ENCODE assay signal across 27 cellular contexts in genomic region chr9:74975538-74975937, GRCh38. TPM values are rescaled to one million over a fixed set of nuclear protein-coding genes. Genes with fewer than 3 reads are reported as not detected.
A peak's percentile ranks its signal among the peaks of the same experiment; 100 is the strongest.
DNase-seq lines count a peak whose midpoint lies in the region; ATAC-seq, FAIRE-seq and TF ChIP-seq lines count a peak whose summit lies in the region.
"Had no signal": no experiment of that assay in that cellular context is flagged by ENCODE, and none has a peak within 500 bp of the region (broad histone marks: within the 10 kb centered on the region; RNA-seq: fewer than 3 reads in every experiment).

No MANE protein-coding gene starts in this region.

- H3K4me1 ChIP-seq in GM23338 (ENCODE audit: insufficient read depth) = no peaks in the 10 kb centered on the region
- no peaks in the 10 kb centered on the region for H3K4me1 ChIP-seq in K562 (replicated peaks in 1 of 2; ENCODE audit: control insufficient read depth in 2 of 2, insufficient read depth in 2 of 2, low read length in 2 of 2)
- H3K4me1 ChIP-seq: BE2C had no signal

- peaks cover 3% of the 10 kb centered on the region for H3K27me3 Mint-ChIP-seq in GM23338 (ENCODE audit: insufficient read depth, low read depth, poor library complexity)
- H3K27me3 Mint-ChIP-seq in activated B cell treated with CpG ODN at 0.5 μM for 24 hours = no peaks in the 10 kb centered on the region
- H3K27me3 Mint-ChIP-seq: CD4-positive, alpha-beta memory T cell; CD4-positive, CD25-positive, alpha-beta regulatory T cell; CD8-positive, alpha-beta memory T cell had no signal

- no peak for TF ChIP-seq RAD21 in K562 (CRISPR knock-in tag; conservative IDR thresholded peaks at IDR 0.05 in 1 of 2, IDR thresholded peaks at IDR 0.05 in 1 of 2)

- no TSS peak for BruUV-seq in K562 (replicated peaks; lab: Mats Ljungman, UMichigan)

- no peak overlapping the region for H3K4me3 ChIP-seq in GM23338
- no peak overlapping the region for H3K4me3 ChIP-seq in K562
- H3K4me3 ChIP-seq: BLaER1, GM12878 had no signal

- ATAC-seq in GM23338 (no peak), activated B cell treated with CpG ODN at 0.5 μM for 24 hours (ENCODE audit: low read depth) (no peak), K562 (no peak)
- ATAC-seq: GM12878 had no signal

- H4K20me1 ChIP-seq in GM23338 (replicated peaks; ENCODE audit: insufficient read depth) (no peaks in the 10 kb centered on the region), K562 (replicated peaks; ENCODE audit: control insufficient read depth, insufficient read depth, low read length) (no peaks in the 10 kb centered on the region)
- H4K20me1 ChIP-seq: BLaER1 had no signal

- H2AFZ ChIP-seq in GM23338 (no peak overlapping the region), K562 (ENCODE audit: low read depth, low read length) (no peak overlapping the region)

- DNase-seq in GM12892 (ENCODE audit: insufficient read length) = no peak
- DNase-seq in GM23338 (ENCODE audit: low spot score) = no peak
- DNase-seq in activated B cell treated with CpG ODN at 0.5 μM for 24 hours = no peak
- no peak for DNase-seq in K562 (ENCODE audit: extremely low read depth in 1 of 4, low spot score in 3 of 4)
- no peak for DNase-seq in stimulated activated CD8-positive, alpha-beta memory T cell treated with anti-CD3 and anti-CD28 coated beads, Interleukin-4, amount 100 ng/mL, for 48 hours
- no peak for DNase-seq in stimulated activated naive CD4-positive, alpha-beta T cell (lab: John Stamatoyannopoulos, UW)
- DNase-seq in amygdala (lab: John Stamatoyannopoulos, UW) = no peak
- DNase-seq: 8988T; ACHN; BE2C; C1 segment of cervical spinal cord; CD4-positive, alpha-beta memory T cell; CD4-positive, CD25-positive, alpha-beta regulatory T cell; CD8-positive, alpha-beta memory T cell; COR-L47; DMS 273 treated with DMSO at 0.1 percent for 48 hours; DMS153; DMS53; DMS79; DND-41; EL; GDM1 had no signal

- H3K36me3 Mint-ChIP-seq in GM23338 (ENCODE audit: low read depth) (peaks cover 61% of the 10 kb centered on the region), activated B cell treated with CpG ODN at 0.5 μM for 24 hours (ENCODE audit: low read depth) (peaks cover 15% of the 10 kb centered on the region)

- H3K36me3 ChIP-seq in GM23338 (ENCODE audit: insufficient read depth) (0 out of 2 replicates have a peak, but pooled peaks cover 4% of the 10 kb centered on the region), K562 (ENCODE audit: control insufficient read depth, insufficient read depth, low read length) (peaks cover 10% of the 10 kb centered on the region; the same call in 1 of the 3 replicates)
- H3K36me3 ChIP-seq: BE2C had no signal

- FAIRE-seq in GM12892 (lab: Jason Lieb, UNC) (peak; percentile 9), K562 (lab: Jason Lieb, UNC) (no peak)
- FAIRE-seq: A204.1, GM12878, GM19239 had no signal

- no peak for TF ChIP-seq CTCF in GM23338 (conservative IDR thresholded peaks at IDR 0.05; ENCODE audit: low read depth in 2 of 2)
- no peak for TF ChIP-seq CTCF in activated B cell treated with CpG ODN at 0.5 μM for 24 hours (IDR thresholded peaks at IDR 0.05)
- no peak for TF ChIP-seq CTCF in K562 (IDR thresholded peaks at IDR 0.05 in 2 of 3, conservative IDR thresholded peaks at IDR 0.05 in 1 of 3; ENCODE audit: insufficient read depth in 2 of 3, low read depth in 1 of 3, low read length in 3 of 3)

- H3K27me3 ChIP-seq in GM23338 (ENCODE audit: insufficient read depth) (no peaks in the 10 kb centered on the region), K562 (ENCODE audit: control insufficient read depth in 2 of 2, insufficient read depth in 2 of 2, low read length in 2 of 2) (no peaks in the 10 kb centered on the region)
- H3K27me3 ChIP-seq: BE2C, BLaER1 had no signal

- H3K27ac Mint-ChIP-seq in GM23338 = no peak overlapping the region
- peak overlapping the region; percentile 1 for H3K27ac Mint-ChIP-seq in activated B cell treated with CpG ODN at 0.5 μM for 24 hours
- H3K27ac Mint-ChIP-seq: CD14-positive monocyte; CD4-positive, CD25-positive, alpha-beta regulatory T cell; CD8-positive, alpha-beta memory T cell had no signal

- no peak overlapping the region for H3K9ac ChIP-seq in K562 (ENCODE audit: insufficient read depth in 1 of 2, low read depth in 2 of 2, low read length in 2 of 2)
- H3K9ac ChIP-seq: BLaER1 had no signal

- WGBS in K562 (ENCODE audit: insufficient coverage, low coverage, missing lambda C conversion rate) = 85% methylated on average over 5 of the region's 5 CpGs

- no peaks in the 10 kb centered on the region for H3K9me1 ChIP-seq in K562 (ENCODE audit: control insufficient read depth, insufficient read depth, low read length)

- intact Hi-C loops in activated B cell treated with CpG ODN at 0.5 μM for 24 hours (cut with micrococcal nuclease) (no loop called here), K562 (cut with micrococcal nuclease) (no loop called here)

- H3K9me3 Mint-ChIP-seq in GM23338 (peaks cover 41% of the 10 kb centered on the region), activated B cell treated with CpG ODN at 0.5 μM for 24 hours (peaks cover 2% of the 10 kb centered on the region)
- H3K9me3 Mint-ChIP-seq: CD8-positive, alpha-beta memory T cell had no signal

- TF ChIP-seq EP300 in K562 (IDR thresholded peaks at IDR 0.05; ENCODE audit: low read length) = no peak

- no peaks in the 10 kb centered on the region for H3K9me3 ChIP-seq in K562 (replicated peaks; ENCODE audit: control insufficient read depth, insufficient read depth, low read depth, low read length)
- H3K9me3 ChIP-seq: BE2C had no signal

- in situ Hi-C loops in K562 (cut with MboI) = no loop called here

- H3F3A ChIP-seq in GM23338 (replicated peaks; ENCODE audit: low read depth) = no peaks in the 10 kb centered on the region

- no peaks in the 10 kb centered on the region for H3K9me2 ChIP-seq in GM23338 (ENCODE audit: insufficient read depth)

- POLR2A ChIA-PET in activated B cell treated with CpG ODN at 0.5 μM for 24 hours (lab: Charles Lee) = no interaction called here
- POLR2A ChIA-PET in K562 (lab: Yijun Ruan, JAX) = no interaction called here

- no peaks in the 10 kb centered on the region for H3K4me1 Mint-ChIP-seq in GM23338
- H3K4me1 Mint-ChIP-seq in activated B cell treated with CpG ODN at 0.5 μM for 24 hours = peaks cover 26% of the 10 kb centered on the region
- H3K4me1 Mint-ChIP-seq: CD14-positive monocyte had no signal

- H3K4me2 ChIP-seq in GM23338 = no peak overlapping the region
- no peak overlapping the region for H3K4me2 ChIP-seq in K562 (ENCODE audit: insufficient read depth, low read length)
- H3K4me2 ChIP-seq: BLaER1 had no signal

- no peak for TF ChIP-seq POLR2A in GM12892 (IDR thresholded peaks at IDR 0.05; ENCODE audit: low read depth, low read length)
- no peak for TF ChIP-seq POLR2A in K562 (conservative IDR thresholded peaks at IDR 0.05)

- no peak overlapping the region for H3K27ac ChIP-seq in GM23338 (ENCODE audit: low read depth)
- H3K27ac ChIP-seq in K562 (ENCODE audit: extremely low read depth, low read depth, low read length) = no peak overlapping the region
- H3K27ac ChIP-seq: BLaER1 had no signal

- no peak overlapping the region for H3K4me3 Mint-ChIP-seq in GM23338
- no peak overlapping the region for H3K4me3 Mint-ChIP-seq in activated B cell treated with CpG ODN at 0.5 μM for 24 hours
- H3K4me3 Mint-ChIP-seq: CD14-positive monocyte; CD4-positive, alpha-beta memory T cell; CD4-positive, CD25-positive, alpha-beta regulatory T cell; CD8-positive, alpha-beta memory T cell had no signal

- CTCF ChIA-PET in activated B cell treated with CpG ODN at 0.5 μM for 24 hours (lab: Charles Lee) = no interaction called here
- CTCF ChIA-PET in K562 (lab: Yijun Ruan, JAX; ENCODE audit: low intra/inter-chr PET ratio) = no interaction called here

- H3K79me2 ChIP-seq in GM23338 (replicated peaks; ENCODE audit: insufficient read depth) (no peaks in the 10 kb centered on the region), K562 (ENCODE audit: control insufficient read depth, insufficient read depth, low read length) (no peaks in the 10 kb centered on the region)

RNA-seq across cellular contexts. Expression of gene C9orf40, which starts 22.8 kb away (rescaled TPM):
- 8.2 TPM for polyA plus RNA-seq in GM12892 (2012; ENCODE audit: missing spikeins)
- 8.3 and 11.1 TPM in 2 replicates for total RNA-seq in GM23338 (2014; rRNA removed; shearing (Covaris generic))
- polyA plus RNA-seq in GM23338 (2016; fragmentation: Nextera tagmentation; extraction: Ambion mirVana) (10.4 and 11.4 TPM in 2 replicates), K562 (2011; rRNA removed) (7.5 and 8.7 TPM in 2 replicates), K562 (2014; fragmentation: Illumina TruSeq; extraction: Trizol) (6.7 and 7.3 TPM in 2 replicates), K562 (2014; fragmentation: Nextera tagmentation; extraction: Ambion mirVana) (1 to 10 TPM; 5.6 to 5.8 TPM), K562 (2014; rRNA removed) (12.9 and 16.3 TPM in 2 replicates)
- total RNA-seq in activated B cell treated with CpG ODN at 0.5 μM for 24 hours (4.6 and 5.7 TPM in 2 replicates), K562 (2014; rRNA removed) (8.0 and 9.7 TPM in 2 replicates), K562 (2014; rRNA removed; fragmentation: Illumina TruSeq; extraction: Trizol) (8.6 and 8.9 TPM in 2 replicates), K562 (2015; rRNA removed; fragmentation: Illumina TruSeq; extraction: Trizol) (10.0 and 10.3 TPM in 2 replicates), K562 (2021) (17.3 and 18.8 TPM in 2 replicates)
- 2.1 and 7.9 TPM in 2 replicates for total RNA-seq in K562 (2011; cell fraction: chromatin; rRNA removed; ENCODE audit: low replicate concordance)
- total RNA-seq in K562 (2011; cell fraction: nucleolus; rRNA removed) = 4.3 and 4.5 TPM in 2 replicates
- 5.4 and 5.5 TPM in 2 replicates for total RNA-seq in K562 (2011; cell fraction: nucleoplasm; rRNA removed)
- 3.8 and 10.1 TPM in 2 replicates for polyA plus RNA-seq in K562 (2011; cell fraction: cytosol; rRNA removed)
- polyA plus RNA-seq in K562 (2011; cell fraction: nucleus; rRNA removed) = 4.7 and 5.4 TPM in 2 replicates
- 12.1 and 14.4 TPM in 2 replicates for polyA plus RNA-seq in K562 (2012)
- 3.4 and 4.8 TPM in 2 replicates for polyA minus RNA-seq in K562 (2011; rRNA and poly(A)+ RNA removed)
- polyA minus RNA-seq in K562 (2011; cell fraction: cytosol; rRNA and poly(A)+ RNA removed) = 4.3 and 5.3 TPM in 2 replicates
- polyA minus RNA-seq in K562 (2011; cell fraction: nucleus; rRNA and poly(A)+ RNA removed) = 7.1 and 7.3 TPM in 2 replicates

RNA-seq across cellular contexts. Expression of gene CARNMT1, which starts 52.6 kb away (rescaled TPM):
- 8.3 TPM for polyA plus RNA-seq in GM12892 (2012; ENCODE audit: missing spikeins)
- total RNA-seq in GM23338 (2014; rRNA removed; shearing (Covaris generic)) = 54.5 and 64.0 TPM in 2 replicates
- 22.6 and 26.9 TPM in 2 replicates for polyA plus RNA-seq in GM23338 (2016; fragmentation: Nextera tagmentation; extraction: Ambion mirVana)
- total RNA-seq in activated B cell treated with CpG ODN at 0.5 μM for 24 hours = 15.7 and 19.4 TPM in 2 replicates
- 9.7 and 29.8 TPM in 2 replicates for total RNA-seq in K562 (2011; cell fraction: chromatin; rRNA removed; ENCODE audit: low replicate concordance)
- total RNA-seq in K562 (2011; cell fraction: nucleolus; rRNA removed) = 4.5 and 5.5 TPM in 2 replicates
- 7.6 and 11.0 TPM in 2 replicates for total RNA-seq in K562 (2011; cell fraction: nucleoplasm; rRNA removed)
- total RNA-seq in K562 (2014; rRNA removed) = 15.6 and 22.7 TPM in 2 replicates
- 20.4 and 22.7 TPM in 2 replicates for total RNA-seq in K562 (2014; rRNA removed; fragmentation: Illumina TruSeq; extraction: Trizol)
- 16.5 and 16.8 TPM in 2 replicates for total RNA-seq in K562 (2015; rRNA removed; fragmentation: Illumina TruSeq; extraction: Trizol)
- total RNA-seq in K562 (2021) = 20.3 and 21.3 TPM in 2 replicates
- polyA plus RNA-seq in K562 (2011; rRNA removed) = 7.7 and 12.4 TPM in 2 replicates
- 3.1 and 5.4 TPM in 2 replicates for polyA plus RNA-seq in K562 (2011; cell fraction: cytosol; rRNA removed)
- 2.8 TPM in 2 replicates for polyA plus RNA-seq in K562 (2011; cell fraction: nucleus; rRNA removed)
- polyA plus RNA-seq in K562 (2012) = 6.1 and 7.8 TPM in 2 replicates
- polyA plus RNA-seq in K562 (2014; fragmentation: Illumina TruSeq; extraction: Trizol) = 11.9 and 14.2 TPM in 2 replicates
- polyA plus RNA-seq in K562 (2014; fragmentation: Nextera tagmentation; extraction: Ambion mirVana) = 1 to 10 TPM; 9.5 to 9.7 TPM
- polyA plus RNA-seq in K562 (2014; rRNA removed) = 10.3 and 10.7 TPM in 2 replicates
- 19.6 and 21.1 TPM in 2 replicates for polyA minus RNA-seq in K562 (2011; rRNA and poly(A)+ RNA removed)
- 7.7 and 14.0 TPM in 2 replicates for polyA minus RNA-seq in K562 (2011; cell fraction: cytosol; rRNA and poly(A)+ RNA removed)
- 7.3 and 14.7 TPM in 2 replicates for polyA minus RNA-seq in K562 (2011; cell fraction: nucleus; rRNA and poly(A)+ RNA removed)
